Comparison of ENCODE assay signal across 9 cellular contexts in genomic region chr9:132486706-132487350, GRCh38.
DNase-seq lines count a peak whose midpoint lies in the region; ATAC-seq, FAIRE-seq and TF ChIP-seq lines count a peak whose summit lies in the region.
"Had no signal": no experiment of that assay in that cellular context is flagged by ENCODE, and none has a peak within 500 bp of the region (broad histone marks: within the 10 kb centered on the region; RNA-seq: fewer than 3 reads in every experiment).

No MANE protein-coding gene starts in this region.

- no peak overlapping the region for H3K27ac ChIP-seq in body of pancreas
- H3K27ac ChIP-seq: KMS-11 had no signal

- FAIRE-seq in GM12891 (lab: Jason Lieb, UNC), result no peak

- H3K4me1 Mint-ChIP-seq in activated naive CD8-positive, alpha-beta T cell treated with anti-CD3 and anti-CD28 coated beads, Interleukin-2, amount 50 U/mL, for 24 hours, result peaks cover 25% of the 10 kb centered on the region
- H3K4me1 Mint-ChIP-seq in mesothelial cell of epicardium, result no peaks in the 10 kb centered on the region
- no peaks in the 10 kb centered on the region for H3K4me1 Mint-ChIP-seq in osteocyte (ENCODE audit: unreplicated experiment)

- peak overlapping the region; percentile 50 for H3K4me3 Mint-ChIP-seq in activated naive CD8-positive, alpha-beta T cell treated with anti-CD3 and anti-CD28 coated beads, Interleukin-2, amount 50 U/mL, for 24 hours
- no peak overlapping the region for H3K4me3 Mint-ChIP-seq in mesothelial cell of epicardium
- no peak overlapping the region for H3K4me3 Mint-ChIP-seq in osteocyte (ENCODE audit: unreplicated experiment)

- intact Hi-C loops in body of pancreas (cut with DNase I), result no loop called here

- DNase-seq in GM12891 (ENCODE audit: insufficient read length, low spot score) (peak; percentile 39), mesothelial cell of epicardium (ENCODE audit: low spot score in 2 of 2, unreplicated experiment in 2 of 2) (no peak), body of pancreas (no peak), osteocyte (ENCODE audit: extremely low spot score, unreplicated experiment) (no peak)
- peak; percentile 25 for DNase-seq in activated CD4-positive, alpha-beta T cell treated with anti-CD3 and anti-CD28 coated beads, Interleukin-2, amount 50 U/mL, for 1 hour
- peak; percentile 58 for DNase-seq in activated naive CD8-positive, alpha-beta T cell treated with anti-CD3 and anti-CD28 coated beads, Interleukin-2, amount 50 U/mL, for 24 hours
- DNase-seq in stimulated activated CD4-positive, alpha-beta T cell treated with anti-CD3 and anti-CD28 coated beads, Interleukin-4, amount 100 ng/mL, for 48 hours (ENCODE audit: low read depth in 2 of 2), result peak; percentile 12 to 47

- no peaks in the 10 kb centered on the region for H3K4me1 ChIP-seq in body of pancreas

- peak; percentile 92 for ATAC-seq in activated naive CD8-positive, alpha-beta T cell treated with anti-CD3 and anti-CD28 coated beads, Interleukin-2, amount 50 U/mL, for 24 hours
- ATAC-seq in GM21529 (IDR thresholded peaks at IDR 0.05; ENCODE audit: unreplicated experiment) (no peak), body of pancreas (no peak)

- TF ChIP-seq POLR2A in GM12891 (IDR thresholded peaks at IDR 0.05; ENCODE audit: low read depth, low read length) (no peak), body of pancreas (IDR thresholded peaks at IDR 0.05) (no peak)

- H3K9me3 Mint-ChIP-seq in activated naive CD8-positive, alpha-beta T cell treated with anti-CD3 and anti-CD28 coated beads, Interleukin-2, amount 50 U/mL, for 24 hours, result no peaks in the 10 kb centered on the region
- no peaks in the 10 kb centered on the region for H3K9me3 Mint-ChIP-seq in mesothelial cell of epicardium
- no peaks in the 10 kb centered on the region for H3K9me3 Mint-ChIP-seq in osteocyte (ENCODE audit: unreplicated experiment)

- peaks cover 73% of the 10 kb centered on the region for H3K27me3 Mint-ChIP-seq in activated naive CD8-positive, alpha-beta T cell treated with anti-CD3 and anti-CD28 coated beads, Interleukin-2, amount 50 U/mL, for 24 hours
- H3K27me3 Mint-ChIP-seq in mesothelial cell of epicardium (ENCODE audit: low read depth) (peaks cover 71% of the 10 kb centered on the region), osteocyte (ENCODE audit: unreplicated experiment) (peaks cover 52% of the 10 kb centered on the region)

- 29 to 44% methylated on average over 23 to 32 of the region's 32 CpGs for WGBS in body of pancreas, 2 donors

- no peaks in the 10 kb centered on the region for H3K9me3 ChIP-seq in body of pancreas

- H3K36me3 Mint-ChIP-seq in activated naive CD8-positive, alpha-beta T cell treated with anti-CD3 and anti-CD28 coated beads, Interleukin-2, amount 50 U/mL, for 24 hours (ENCODE audit: low read depth), result no peaks in the 10 kb centered on the region
- H3K36me3 Mint-ChIP-seq in mesothelial cell of epicardium (no peaks in the 10 kb centered on the region), osteocyte (ENCODE audit: unreplicated experiment) (no peaks in the 10 kb centered on the region)

- H3K27me3 ChIP-seq in body of pancreas, result peaks cover 0 to 3% of the 10 kb centered on the region in 2 donors

- H3K27ac Mint-ChIP-seq in activated naive CD8-positive, alpha-beta T cell treated with anti-CD3 and anti-CD28 coated beads, Interleukin-2, amount 50 U/mL, for 24 hours, result peak overlapping the region; percentile 79
- H3K27ac Mint-ChIP-seq in mesothelial cell of epicardium (no peak overlapping the region), osteocyte (ENCODE audit: unreplicated experiment) (no peak overlapping the region)

- no peak overlapping the region for H3K4me3 ChIP-seq in body of pancreas

- H3K36me3 ChIP-seq in body of pancreas (replicated peaks in 1 of 2; ENCODE audit: insufficient read depth in 1 of 2, low read depth in 2 of 2), result no peaks in the 10 kb centered on the region

- no peak for TF ChIP-seq CTCF in mesothelial cell of epicardium (IDR thresholded peaks at IDR 0.05; ENCODE audit: unreplicated experiment)
- no peak for TF ChIP-seq CTCF in body of pancreas (IDR thresholded peaks at IDR 0.05)
- TF ChIP-seq CTCF in osteocyte (IDR thresholded peaks at IDR 0.05), result no peak

TF ChIP-seq in GM12891, 5 proteins besides CTCF, POLR2A, EP300 and RAD21:
- no peak for TF ChIP-seq POLR2AphosphoS5 (IDR thresholded peaks at IDR 0.05; ENCODE audit: low read depth, low read length)
- no peak for TF ChIP-seq SPI1 (IDR thresholded peaks at IDR 0.05; ENCODE audit: low read depth, low read length)
- TF ChIP-seq PAX5 (IDR thresholded peaks at IDR 0.05; ENCODE audit: insufficient read depth, low read length, severe bottlenecking), result no peak
- no peak for TF ChIP-seq POU2F2 (IDR thresholded peaks at IDR 0.05; ENCODE audit: low read depth, low read length)
- TF ChIP-seq TAF1 (IDR thresholded peaks at IDR 0.05; ENCODE audit: low read depth, low read length), result no peak

Comparison
In these comparisons a context has a peak if more than half of its experiments do, and no peak if none do; other contexts are left out.
1. DNase-seq: peak in GM12891 (single experiment), activated CD4-positive, alpha-beta T cell treated with anti-CD3 and anti-CD28 coated beads, Interleukin-2, amount 50 U/mL, for 1 hour (single experiment), activated naive CD8-positive, alpha-beta T cell treated with anti-CD3 and anti-CD28 coated beads, Interleukin-2, amount 50 U/mL, for 24 hours (single experiment) and stimulated activated CD4-positive, alpha-beta T cell treated with anti-CD3 and anti-CD28 coated beads, Interleukin-4, amount 100 ng/mL, for 48 hours (2 of 2); none in mesothelial cell of epicardium (0 of 2), body of pancreas (0 of 4) and osteocyte (single experiment).